In genomic region chr16:72787130-72787518, GRCh38 we compare ENCODE assay signal across 8 cellular contexts.
DNase-seq lines count a peak whose midpoint lies in the region; ATAC-seq, FAIRE-seq and TF ChIP-seq lines count a peak whose summit lies in the region.

No MANE protein-coding gene starts in this region.

- no peaks in the 10 kb centered on the region for H3K9me3 Mint-ChIP-seq in activated T-cell treated with anti-CD3 and anti-CD28 coated beads, Interleukin-2, amount 50 U/mL, for 72 hours
- no peaks in the 10 kb centered on the region for H3K9me3 Mint-ChIP-seq in activated naive CD8-positive, alpha-beta T cell treated with anti-CD3 and anti-CD28 coated beads, Interleukin-2, amount 50 U/mL, for 24 hours

- peaks cover 24% of the 10 kb centered on the region for H3K27me3 Mint-ChIP-seq in activated T-cell treated with anti-CD3 and anti-CD28 coated beads, Interleukin-2, amount 50 U/mL, for 72 hours (ENCODE audit: low read depth)
- H3K27me3 Mint-ChIP-seq in activated naive CD8-positive, alpha-beta T cell treated with anti-CD3 and anti-CD28 coated beads, Interleukin-2, amount 50 U/mL, for 24 hours, result peaks cover 18% of the 10 kb centered on the region

- H3K36me3 Mint-ChIP-seq in activated T-cell treated with anti-CD3 and anti-CD28 coated beads, Interleukin-2, amount 50 U/mL, for 72 hours (ENCODE audit: insufficient read depth in 2 of 2), result no peaks in the 10 kb centered on the region
- peaks cover 2% of the 10 kb centered on the region for H3K36me3 Mint-ChIP-seq in activated naive CD8-positive, alpha-beta T cell treated with anti-CD3 and anti-CD28 coated beads, Interleukin-2, amount 50 U/mL, for 24 hours (ENCODE audit: low read depth)

- H3K9me3 ChIP-seq in kidney (ENCODE audit: control insufficient read depth in 1 of 2, low read length in 2 of 2), result no peaks in the 10 kb centered on the region
- H3K9me3 ChIP-seq in tibial nerve, result no peaks in the 10 kb centered on the region

- peak overlapping the region; percentile 71 to 76 for H3K4me3 Mint-ChIP-seq in activated T-cell treated with anti-CD3 and anti-CD28 coated beads, Interleukin-2, amount 50 U/mL, for 72 hours
- peak overlapping the region; percentile 76 for H3K4me3 Mint-ChIP-seq in activated naive CD8-positive, alpha-beta T cell treated with anti-CD3 and anti-CD28 coated beads, Interleukin-2, amount 50 U/mL, for 24 hours

- no peak overlapping the region for H3K9ac ChIP-seq in kidney (ENCODE audit: low read length in 2 of 2)

- FAIRE-seq in kidney (lab: Jason Lieb, UNC), result no peak

- WGBS in tibial nerve, 2 donors, result 36 to 37% methylated on average over 23 to 24 of the region's 24 CpGs

- TF ChIP-seq CTCF in kidney (IDR thresholded peaks at IDR 0.05; ENCODE audit: borderline replicate concordance, extremely low read depth, insufficient read depth), result no peak
- TF ChIP-seq CTCF in tibial nerve (IDR thresholded peaks at IDR 0.05), result no peak

- no peak for TF ChIP-seq EP300 in tibial nerve (IDR thresholded peaks at IDR 0.05)

- no peak overlapping the region for H3K27ac ChIP-seq in kidney (ENCODE audit: low read depth in 2 of 2, low read length in 2 of 2)
- peak overlapping the region; percentile 60 to 86 (median 68) for H3K27ac ChIP-seq in tibial nerve

- peak overlapping the region; percentile 47 to 60 for H3K4me3 ChIP-seq in kidney (ENCODE audit: low read length in 2 of 2)
- H3K4me3 ChIP-seq in tibial nerve, result peak overlapping the region; percentile 15 to 48 (median 34)

- intact Hi-C loops in kidney (cut with DNase I), result no loop called here

- peak overlapping the region; percentile 48 for H3K27ac Mint-ChIP-seq in activated T-cell treated with anti-CD3 and anti-CD28 coated beads, Interleukin-2, amount 50 U/mL, for 72 hours
- H3K27ac Mint-ChIP-seq in activated naive CD8-positive, alpha-beta T cell treated with anti-CD3 and anti-CD28 coated beads, Interleukin-2, amount 50 U/mL, for 24 hours, result peak overlapping the region; percentile 67

- no peak for DNase-seq in activated T-cell treated with anti-CD3 and anti-CD28 coated beads, Interleukin-2, amount 50 U/mL, for 72 hours
- DNase-seq in activated T-cell treated with anti-CD3 and anti-CD28 coated beads, Interleukin-2, amount 50 U/mL, for 48 hours, result no peak
- no peak for DNase-seq in activated naive CD8-positive, alpha-beta T cell treated with anti-CD3 and anti-CD28 coated beads, Interleukin-2, amount 50 U/mL, for 24 hours
- DNase-seq in kidney (no peak), tibial nerve (ENCODE audit: low spot score in 2 of 2) (no peak), NCI-H1694 treated with DMSO at 0.1 percent for 48 hours (lab: John Stamatoyannopoulos, UW) (no peak), putamen (ENCODE audit: low spot score) (no peak)
- no peak for DNase-seq in stimulated activated CD4-positive, alpha-beta T cell treated with anti-CD3 and anti-CD28 coated beads, Interleukin-4, amount 100 ng/mL, for 24 hours

- H3K36me3 ChIP-seq in kidney (ENCODE audit: control insufficient read depth in 1 of 2, insufficient read depth in 2 of 2, low read length in 2 of 2) (peaks cover 0 to 4% of the 10 kb centered on the region in 2 donors), tibial nerve (peaks cover 0 to 28% (median 0%) of the 10 kb centered on the region in 3 donors)

- H3K4me1 ChIP-seq in kidney (ENCODE audit: control insufficient read depth in 1 of 2, insufficient read depth in 1 of 2, low read depth in 1 of 2, low read length in 2 of 2) (no peaks in the 10 kb centered on the region), tibial nerve (peaks cover 0 to 28% (median 19%) of the 10 kb centered on the region in 4 donors)

- no peak for TF ChIP-seq POLR2A in tibial nerve (IDR thresholded peaks at IDR 0.05)

- ATAC-seq in activated T-cell treated with anti-CD3 and anti-CD28 coated beads, Interleukin-2, amount 50 U/mL, for 72 hours (replicated peaks in 1 of 2), result no peak
- no peak for ATAC-seq in activated naive CD8-positive, alpha-beta T cell treated with anti-CD3 and anti-CD28 coated beads, Interleukin-2, amount 50 U/mL, for 24 hours

- no peaks in the 10 kb centered on the region for H3K27me3 ChIP-seq in tibial nerve

- peaks cover 17% of the 10 kb centered on the region for H3K4me1 Mint-ChIP-seq in activated T-cell treated with anti-CD3 and anti-CD28 coated beads, Interleukin-2, amount 50 U/mL, for 72 hours (ENCODE audit: low read depth)
- peaks cover 20% of the 10 kb centered on the region for H3K4me1 Mint-ChIP-seq in activated naive CD8-positive, alpha-beta T cell treated with anti-CD3 and anti-CD28 coated beads, Interleukin-2, amount 50 U/mL, for 24 hours

Comparison
In these comparisons a context has a peak if more than half of its experiments do, and no peak if none do; other contexts are left out.
1. H3K27ac ChIP-seq: peak in tibial nerve (4 of 4); none in kidney (0 of 2).